14 cellular contexts compared by ENCODE assay signal in genomic region chr1:71667224-71667623, GRCh38.
DNase-seq lines count a peak whose midpoint lies in the region.
"Had no signal": no experiment of that assay in that cellular context is flagged by ENCODE, and none has a peak within 500 bp of the region (broad histone marks: within the 10 kb centered on the region; RNA-seq: fewer than 3 reads in every experiment).

No MANE protein-coding gene starts in this region.

- H3K9ac ChIP-seq in endocrine pancreas (ENCODE audit: control insufficient read depth, insufficient read depth, low read length): no peak overlapping the region

- H3K4me1 ChIP-seq in endocrine pancreas (ENCODE audit: control insufficient read depth, insufficient read depth, low read length): peaks cover 14% of the 10 kb centered on the region
- H3K4me1 ChIP-seq in CD8-positive, alpha-beta memory T cell (ENCODE audit: insufficient read depth, low read length): no peaks in the 10 kb centered on the region

- H3K27ac Mint-ChIP-seq in CD8-positive, alpha-beta memory T cell: no peak overlapping the region
- H3K27ac Mint-ChIP-seq: memory B cell had no signal

- H3K4me3 ChIP-seq in endocrine pancreas (ENCODE audit: control insufficient read depth, insufficient read depth, low read length) (peak overlapping the region; percentile 22), MG63 (no peak overlapping the region)
- no peak overlapping the region for H3K4me3 ChIP-seq in CD8-positive, alpha-beta memory T cell (ENCODE audit: low read length)

- CTCF ChIA-PET in CD8-positive, alpha-beta memory T cell (lab: Charles Lee): no interaction called here

- no peaks in the 10 kb centered on the region for H3K4me1 Mint-ChIP-seq in CD8-positive, alpha-beta memory T cell
- H3K4me1 Mint-ChIP-seq: memory B cell had no signal

- no peak overlapping the region for H3K27ac ChIP-seq in CD8-positive, alpha-beta memory T cell (ENCODE audit: low read depth, low read length)
- H3K27ac ChIP-seq: brain microvascular endothelial cell, C4-2B had no signal

- in situ Hi-C loops in KBM-7 (cut with MboI; ENCODE audit: low pct_unique_long_range_greater_than_20kb, low sequenced_read_pairs): no loop called here

- DNase-seq in AG20443 (ENCODE audit: low spot score) (peak; percentile 24), KBM-7 (peak; percentile 31), NCI-H69 (lab: John Stamatoyannopoulos, UW) (peak; percentile 89), MG63 (no peak), NAMALWA (ENCODE audit: low spot score) (no peak)
- no peak for DNase-seq in activated T-cell treated with anti-CD3 and anti-CD28 coated beads, Interleukin-2, amount 50 U/mL, for 1 hour
- DNase-seq in CD8-positive, alpha-beta memory T cell: no peak
- DNase-seq: activated CD8-positive, alpha-beta memory T cell treated with anti-CD3 and anti-CD28 coated beads, Interleukin-2, amount 50 U/mL, for 4 hours; brain microvascular endothelial cell; right cardiac atrium; T-helper 1 cell had no signal

- no peak overlapping the region for H3K4me3 Mint-ChIP-seq in CD8-positive, alpha-beta memory T cell
- H3K4me3 Mint-ChIP-seq: memory B cell had no signal

- POLR2A ChIA-PET in CD8-positive, alpha-beta memory T cell (lab: Charles Lee): no interaction called here

- no peaks in the 10 kb centered on the region for H3K27me3 Mint-ChIP-seq in CD8-positive, alpha-beta memory T cell
- H3K27me3 Mint-ChIP-seq: memory B cell had no signal

- H3K9me3 Mint-ChIP-seq in CD8-positive, alpha-beta memory T cell: peaks cover 6 to 13% (median 8%) of the 10 kb centered on the region in 5 donors

- H3K36me3 ChIP-seq in endocrine pancreas (ENCODE audit: control insufficient read depth, insufficient read depth, low read length): no peaks in the 10 kb centered on the region
- no peaks in the 10 kb centered on the region for H3K36me3 ChIP-seq in CD8-positive, alpha-beta memory T cell (ENCODE audit: insufficient read depth, low read length)
- H3K36me3 ChIP-seq in MG63: no peaks in the 10 kb centered on the region
- H3K36me3 ChIP-seq: brain microvascular endothelial cell had no signal

- H3K36me3 Mint-ChIP-seq in CD8-positive, alpha-beta memory T cell: no peaks in the 10 kb centered on the region
- H3K36me3 Mint-ChIP-seq: memory B cell had no signal

- H3K27me3 ChIP-seq in endocrine pancreas (ENCODE audit: control insufficient read depth, insufficient read depth, low read length) (no peaks in the 10 kb centered on the region), MG63 (no peaks in the 10 kb centered on the region)
- no peaks in the 10 kb centered on the region for H3K27me3 ChIP-seq in CD8-positive, alpha-beta memory T cell (ENCODE audit: insufficient read depth, low read length, poor library complexity, severe bottlenecking)
- H3K27me3 ChIP-seq: brain microvascular endothelial cell had no signal

- H3K9me3 ChIP-seq in endocrine pancreas (ENCODE audit: control insufficient read depth, low read length) (no peaks in the 10 kb centered on the region), MG63 (no peaks in the 10 kb centered on the region)
- no peaks in the 10 kb centered on the region for H3K9me3 ChIP-seq in CD8-positive, alpha-beta memory T cell (ENCODE audit: low read length)

Comparison
In these comparisons a context has a peak if more than half of its experiments do, and no peak if none do; other contexts are left out.
1. DNase-seq: peak in AG20443 (single experiment), KBM-7 (single experiment) and NCI-H69 (single experiment); none in activated T-cell treated with anti-CD3 and anti-CD28 coated beads, Interleukin-2, amount 50 U/mL, for 1 hour (single experiment), CD8-positive, alpha-beta memory T cell (0 of 5), MG63 (single experiment) and NAMALWA (single experiment).